In genomic region chr1:156910309-156910782, GRCh38 we compare ENCODE assay signal across 1 cellular context.
TF ChIP-seq lines count a peak whose summit lies in the region.

No MANE protein-coding gene starts in this region.

TF ChIP-seq in GM23338, 12 proteins besides CTCF, POLR2A, EP300 and RAD21 (continued from another document):
- no peak for TF ChIP-seq ZNF462 (CRISPR knock-in tag; IDR thresholded peaks at IDR 0.05)
- no peak for TF ChIP-seq REST (IDR thresholded peaks at IDR 0.05; ENCODE audit: unreplicated experiment)
- TF ChIP-seq NANOG (IDR thresholded peaks at IDR 0.05; ENCODE audit: borderline replicate concordance), result no peak
- no peak for TF ChIP-seq CREB1 (CRISPR knock-in tag; IDR thresholded peaks at IDR 0.05; ENCODE audit: low read depth)
- no peak for TF ChIP-seq JUNB (IDR thresholded peaks at IDR 0.05; ENCODE audit: unreplicated experiment)
- no peak for TF ChIP-seq ZNF114 (CRISPR knock-in tag; IDR thresholded peaks at IDR 0.05)
